ENCODE assay signal across 1 cellular context in the genomic region with DNA sequence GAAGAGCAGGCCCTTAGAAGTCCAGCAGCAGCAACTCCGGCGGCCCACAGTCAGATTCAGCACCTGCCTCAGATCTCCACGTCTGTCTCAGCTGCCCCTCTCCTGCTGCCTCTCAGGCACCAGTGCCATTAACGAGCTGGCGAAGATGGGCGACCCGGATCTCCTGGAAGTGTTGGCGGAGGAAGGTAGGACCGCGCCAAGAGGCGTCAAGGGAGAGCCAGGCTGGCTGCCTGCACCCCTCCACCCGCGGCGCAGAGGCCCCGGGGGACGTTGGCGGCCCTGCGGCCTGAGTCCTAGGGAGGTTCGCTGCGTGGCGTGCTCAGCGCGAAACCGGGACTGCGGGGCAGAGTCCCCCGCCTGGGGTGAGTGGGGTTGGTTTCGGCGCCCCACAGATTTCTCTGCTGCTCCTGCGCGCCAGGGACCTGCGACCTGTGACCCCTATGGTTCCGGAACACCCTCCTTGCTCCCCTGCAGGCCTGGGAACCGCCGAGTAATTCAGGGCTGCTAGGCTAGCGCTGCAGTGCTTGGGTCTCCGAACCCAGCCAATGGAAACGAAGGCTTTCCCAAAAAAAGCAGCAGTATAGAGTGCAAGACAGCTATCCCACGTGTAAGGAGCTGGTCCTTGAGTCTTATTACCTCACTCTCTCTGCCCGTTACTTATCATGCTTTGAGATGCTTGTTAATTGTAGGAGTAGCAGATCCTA.
TF ChIP-seq lines count a peak whose summit lies in the region.

No MANE protein-coding gene starts in this region.

TF ChIP-seq in GM23338, 12 proteins besides CTCF, POLR2A, EP300 and RAD21 (continued from another document):
- TF ChIP-seq, protein P1, sequence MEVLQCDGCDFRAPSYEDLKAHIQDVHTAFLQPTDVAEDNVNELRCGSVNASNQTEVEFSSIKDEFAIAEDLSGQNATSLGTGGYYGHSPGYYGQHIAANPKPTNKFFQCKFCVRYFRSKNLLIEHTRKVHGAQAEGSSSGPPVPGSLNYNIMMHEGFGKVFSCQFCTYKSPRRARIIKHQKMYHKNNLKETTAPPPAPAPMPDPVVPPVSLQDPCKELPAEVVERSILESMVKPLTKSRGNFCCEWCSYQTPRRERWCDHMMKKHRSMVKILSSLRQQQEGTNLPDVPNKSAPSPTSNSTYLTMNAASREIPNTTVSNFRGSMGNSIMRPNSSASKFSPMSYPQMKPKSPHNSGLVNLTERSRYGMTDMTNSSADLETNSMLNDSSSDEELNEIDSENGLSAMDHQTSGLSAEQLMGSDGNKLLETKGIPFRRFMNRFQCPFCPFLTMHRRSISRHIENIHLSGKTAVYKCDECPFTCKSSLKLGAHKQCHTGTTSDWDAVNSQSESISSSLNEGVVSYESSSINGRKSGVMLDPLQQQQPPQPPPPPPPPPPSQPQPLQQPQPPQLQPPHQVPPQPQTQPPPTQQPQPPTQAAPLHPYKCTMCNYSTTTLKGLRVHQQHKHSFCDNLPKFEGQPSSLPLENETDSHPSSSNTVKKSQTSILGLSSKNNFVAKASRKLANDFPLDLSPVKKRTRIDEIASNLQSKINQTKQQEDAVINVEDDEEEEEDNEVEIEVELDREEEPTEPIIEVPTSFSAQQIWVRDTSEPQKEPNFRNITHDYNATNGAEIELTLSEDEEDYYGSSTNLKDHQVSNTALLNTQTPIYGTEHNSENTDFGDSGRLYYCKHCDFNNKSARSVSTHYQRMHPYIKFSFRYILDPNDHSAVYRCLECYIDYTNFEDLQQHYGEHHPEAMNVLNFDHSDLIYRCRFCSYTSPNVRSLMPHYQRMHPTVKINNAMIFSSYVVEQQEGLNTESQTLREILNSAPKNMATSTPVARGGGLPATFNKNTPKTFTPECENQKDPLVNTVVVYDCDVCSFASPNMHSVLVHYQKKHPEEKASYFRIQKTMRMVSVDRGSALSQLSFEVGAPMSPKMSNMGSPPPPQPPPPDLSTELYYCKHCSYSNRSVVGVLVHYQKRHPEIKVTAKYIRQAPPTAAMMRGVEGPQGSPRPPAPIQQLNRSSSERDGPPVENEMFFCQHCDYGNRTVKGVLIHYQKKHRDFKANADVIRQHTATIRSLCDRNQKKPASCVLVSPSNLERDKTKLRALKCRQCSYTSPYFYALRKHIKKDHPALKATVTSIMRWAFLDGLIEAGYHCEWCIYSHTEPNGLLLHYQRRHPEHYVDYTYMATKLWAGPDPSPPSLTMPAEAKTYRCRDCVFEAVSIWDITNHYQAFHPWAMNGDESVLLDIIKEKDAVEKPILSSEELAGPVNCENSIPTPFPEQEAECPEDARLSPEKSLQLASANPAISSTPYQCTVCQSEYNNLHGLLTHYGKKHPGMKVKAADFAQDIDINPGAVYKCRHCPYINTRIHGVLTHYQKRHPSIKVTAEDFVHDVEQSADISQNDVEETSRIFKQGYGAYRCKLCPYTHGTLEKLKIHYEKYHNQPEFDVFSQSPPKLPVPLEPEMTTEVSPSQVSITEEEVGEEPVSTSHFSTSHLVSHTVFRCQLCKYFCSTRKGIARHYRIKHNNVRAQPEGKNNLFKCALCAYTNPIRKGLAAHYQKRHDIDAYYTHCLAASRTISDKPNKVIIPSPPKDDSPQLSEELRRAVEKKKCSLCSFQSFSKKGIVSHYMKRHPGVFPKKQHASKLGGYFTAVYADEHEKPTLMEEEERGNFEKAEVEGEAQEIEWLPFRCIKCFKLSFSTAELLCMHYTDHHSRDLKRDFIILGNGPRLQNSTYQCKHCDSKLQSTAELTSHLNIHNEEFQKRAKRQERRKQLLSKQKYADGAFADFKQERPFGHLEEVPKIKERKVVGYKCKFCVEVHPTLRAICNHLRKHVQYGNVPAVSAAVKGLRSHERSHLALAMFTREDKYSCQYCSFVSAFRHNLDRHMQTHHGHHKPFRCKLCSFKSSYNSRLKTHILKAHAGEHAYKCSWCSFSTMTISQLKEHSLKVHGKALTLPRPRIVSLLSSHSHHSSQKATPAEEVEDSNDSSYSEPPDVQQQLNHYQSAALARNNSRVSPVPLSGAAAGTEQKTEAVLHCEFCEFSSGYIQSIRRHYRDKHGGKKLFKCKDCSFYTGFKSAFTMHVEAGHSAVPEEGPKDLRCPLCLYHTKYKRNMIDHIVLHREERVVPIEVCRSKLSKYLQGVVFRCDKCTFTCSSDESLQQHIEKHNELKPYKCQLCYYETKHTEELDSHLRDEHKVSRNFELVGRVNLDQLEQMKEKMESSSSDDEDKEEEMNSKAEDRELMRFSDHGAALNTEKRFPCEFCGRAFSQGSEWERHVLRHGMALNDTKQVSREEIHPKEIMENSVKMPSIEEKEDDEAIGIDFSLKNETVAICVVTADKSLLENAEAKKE (CRISPR knock-in tag; IDR thresholded peaks at IDR 0.05) = no peak
- TF ChIP-seq STAT1 (IDR thresholded peaks at IDR 0.05; ENCODE audit: unreplicated experiment) = no peak
TF ChIP-seq in GM23338: peak in this region for 0.
